Comparison of ENCODE assay signal across 1 cellular context in genomic region chr5:96935556-96936430, GRCh38.
TF ChIP-seq lines count a peak whose summit lies in the region.

Gene LNPEP, plus strand, starts transcription at chr5:96936080. Its CDS starts 76 bp downstream, at chr5:96936156.

TF ChIP-seq in K562, 482 proteins besides CTCF, POLR2A, EP300 and RAD21 (continued from another document and continues in another):
- TF ChIP-seq, protein P1, sequence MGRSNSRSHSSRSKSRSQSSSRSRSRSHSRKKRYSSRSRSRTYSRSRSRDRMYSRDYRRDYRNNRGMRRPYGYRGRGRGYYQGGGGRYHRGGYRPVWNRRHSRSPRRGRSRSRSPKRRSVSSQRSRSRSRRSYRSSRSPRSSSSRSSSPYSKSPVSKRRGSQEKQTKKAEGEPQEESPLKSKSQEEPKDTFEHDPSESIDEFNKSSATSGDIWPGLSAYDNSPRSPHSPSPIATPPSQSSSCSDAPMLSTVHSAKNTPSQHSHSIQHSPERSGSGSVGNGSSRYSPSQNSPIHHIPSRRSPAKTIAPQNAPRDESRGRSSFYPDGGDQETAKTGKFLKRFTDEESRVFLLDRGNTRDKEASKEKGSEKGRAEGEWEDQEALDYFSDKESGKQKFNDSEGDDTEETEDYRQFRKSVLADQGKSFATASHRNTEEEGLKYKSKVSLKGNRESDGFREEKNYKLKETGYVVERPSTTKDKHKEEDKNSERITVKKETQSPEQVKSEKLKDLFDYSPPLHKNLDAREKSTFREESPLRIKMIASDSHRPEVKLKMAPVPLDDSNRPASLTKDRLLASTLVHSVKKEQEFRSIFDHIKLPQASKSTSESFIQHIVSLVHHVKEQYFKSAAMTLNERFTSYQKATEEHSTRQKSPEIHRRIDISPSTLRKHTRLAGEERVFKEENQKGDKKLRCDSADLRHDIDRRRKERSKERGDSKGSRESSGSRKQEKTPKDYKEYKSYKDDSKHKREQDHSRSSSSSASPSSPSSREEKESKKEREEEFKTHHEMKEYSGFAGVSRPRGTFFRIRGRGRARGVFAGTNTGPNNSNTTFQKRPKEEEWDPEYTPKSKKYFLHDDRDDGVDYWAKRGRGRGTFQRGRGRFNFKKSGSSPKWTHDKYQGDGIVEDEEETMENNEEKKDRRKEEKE (IDR thresholded peaks at IDR 0.05; ENCODE audit: borderline replicate concordance in 1 of 2, control insufficient read depth in 1 of 2, low read depth in 2 of 2, low read length in 1 of 2): no peak
- TF ChIP-seq KLF10 (CRISPR knock-in tag; IDR thresholded peaks at IDR 0.05) (no peak), TCF7L2 (IDR thresholded peaks at IDR 0.05; ENCODE audit: low read depth, low read length) (no peak), SAFB2 (IDR thresholded peaks at IDR 0.05; ENCODE audit: borderline replicate concordance, low read depth, low read length, severe bottlenecking) (no peak), DPF2 (IDR thresholded peaks at IDR 0.05) (no peak), KDM4B (IDR thresholded peaks at IDR 0.05; ENCODE audit: borderline replicate concordance in 2 of 2, low read depth in 1 of 2) (no peak), GTF2E2 (tag; IDR thresholded peaks at IDR 0.05) (peak; percentile 43; the same call in 1 of the 2 replicates), PTTG1 (tag; IDR thresholded peaks at IDR 0.05; ENCODE audit: low read depth) (no peak), NR2C2 (CRISPR knock-in tag; IDR thresholded peaks at IDR 0.05) (no peak), NR2C2 (tag; IDR thresholded peaks at IDR 0.05) (no peak; the same call in none of the 2 replicates), PHB (CRISPR knock-in tag; IDR thresholded peaks at IDR 0.05) (no peak), ZNF695 (CRISPR knock-in tag; IDR thresholded peaks at IDR 0.05) (no peak), CBX5 (IDR thresholded peaks at IDR 0.05; ENCODE audit: borderline replicate concordance, low read depth) (peak; percentile 46; the same call in 1 of the 2 replicates), DNMT1 (IDR thresholded peaks at IDR 0.05) (no peak), SMAD4 (CRISPR knock-in tag; conservative IDR thresholded peaks at IDR 0.05) (peak; percentile 52), ZBTB7A (IDR thresholded peaks at IDR 0.05; ENCODE audit: borderline replicate concordance, control insufficient read depth, low read depth, low read length) (peak; percentile 80), ZBTB1 (CRISPR knock-in tag; IDR thresholded peaks at IDR 0.05; ENCODE audit: borderline replicate concordance, low read depth) (no peak), GABPB2 (CRISPR knock-in tag; conservative IDR thresholded peaks at IDR 0.05) (no peak), UBTF (IDR thresholded peaks at IDR 0.05; ENCODE audit: borderline replicate concordance in 1 of 2, low read depth in 2 of 2, low read length in 2 of 2) (peak in 1 of 2 experiments; percentile 70; a peak in 1 of 4 replicates), FOXK2 (conservative IDR thresholded peaks at IDR 0.05 in 1 of 2, IDR thresholded peaks at IDR 0.05 in 1 of 2; ENCODE audit: low read depth in 2 of 2) (peak in 1 of 2 experiments; percentile 38; a peak in 2 of 4 replicates), MAFK (IDR thresholded peaks at IDR 0.05; ENCODE audit: low read length) (no peak), HNRNPK (IDR thresholded peaks at IDR 0.05; ENCODE audit: low read depth, low read length, poor library complexity, severe bottlenecking) (no peak), MXI1 (IDR thresholded peaks at IDR 0.05; ENCODE audit: low read depth, low read length) (no peak), ARID1B (IDR thresholded peaks at IDR 0.05) (0 out of 2 replicates have a peak, but pooled peaks have one; percentile 8), CREB1 (IDR thresholded peaks at IDR 0.05) (peak; percentile 42; the same call in 1 of the 2 replicates), CREB1 (CRISPR knock-in tag; IDR thresholded peaks at IDR 0.05) (0 out of 2 replicates have a peak, but pooled peaks have one; percentile 45), GABPA (tag; conservative IDR thresholded peaks at IDR 0.05; ENCODE audit: low read depth) (no peak), RBM39 (optimal IDR thresholded peaks at IDR 0.05; ENCODE audit: low read depth, low read length) (no peak), ARID3A (IDR thresholded peaks at IDR 0.05; ENCODE audit: borderline replicate concordance, low read depth, low read length) (no peak), MEIS2 (IDR thresholded peaks at IDR 0.05; ENCODE audit: partially characterized antibody) (peak; percentile 63), CHD4 (IDR thresholded peaks at IDR 0.05; ENCODE audit: insufficient read depth, insufficient replicate concordance, low read depth, low read length, poor library complexity, severe bottlenecking) (no peak), JUN (IDR thresholded peaks at IDR 0.05; ENCODE audit: borderline replicate concordance, low read depth, low read length) (no peak), JUN (CRISPR knock-in tag; IDR thresholded peaks at IDR 0.05; ENCODE audit: borderline replicate concordance) (no peak), PRPF4 (IDR thresholded peaks at IDR 0.05; ENCODE audit: insufficient read depth, low read depth, low read length, poor library complexity, severe bottlenecking) (no peak), ZBED1 (IDR thresholded peaks at IDR 0.05) (0 out of 2 replicates have a peak, but pooled peaks have one; percentile 77), ZNF217 (CRISPR knock-in tag; IDR thresholded peaks at IDR 0.05) (no peak)
- TF ChIP-seq, protein P2, sequence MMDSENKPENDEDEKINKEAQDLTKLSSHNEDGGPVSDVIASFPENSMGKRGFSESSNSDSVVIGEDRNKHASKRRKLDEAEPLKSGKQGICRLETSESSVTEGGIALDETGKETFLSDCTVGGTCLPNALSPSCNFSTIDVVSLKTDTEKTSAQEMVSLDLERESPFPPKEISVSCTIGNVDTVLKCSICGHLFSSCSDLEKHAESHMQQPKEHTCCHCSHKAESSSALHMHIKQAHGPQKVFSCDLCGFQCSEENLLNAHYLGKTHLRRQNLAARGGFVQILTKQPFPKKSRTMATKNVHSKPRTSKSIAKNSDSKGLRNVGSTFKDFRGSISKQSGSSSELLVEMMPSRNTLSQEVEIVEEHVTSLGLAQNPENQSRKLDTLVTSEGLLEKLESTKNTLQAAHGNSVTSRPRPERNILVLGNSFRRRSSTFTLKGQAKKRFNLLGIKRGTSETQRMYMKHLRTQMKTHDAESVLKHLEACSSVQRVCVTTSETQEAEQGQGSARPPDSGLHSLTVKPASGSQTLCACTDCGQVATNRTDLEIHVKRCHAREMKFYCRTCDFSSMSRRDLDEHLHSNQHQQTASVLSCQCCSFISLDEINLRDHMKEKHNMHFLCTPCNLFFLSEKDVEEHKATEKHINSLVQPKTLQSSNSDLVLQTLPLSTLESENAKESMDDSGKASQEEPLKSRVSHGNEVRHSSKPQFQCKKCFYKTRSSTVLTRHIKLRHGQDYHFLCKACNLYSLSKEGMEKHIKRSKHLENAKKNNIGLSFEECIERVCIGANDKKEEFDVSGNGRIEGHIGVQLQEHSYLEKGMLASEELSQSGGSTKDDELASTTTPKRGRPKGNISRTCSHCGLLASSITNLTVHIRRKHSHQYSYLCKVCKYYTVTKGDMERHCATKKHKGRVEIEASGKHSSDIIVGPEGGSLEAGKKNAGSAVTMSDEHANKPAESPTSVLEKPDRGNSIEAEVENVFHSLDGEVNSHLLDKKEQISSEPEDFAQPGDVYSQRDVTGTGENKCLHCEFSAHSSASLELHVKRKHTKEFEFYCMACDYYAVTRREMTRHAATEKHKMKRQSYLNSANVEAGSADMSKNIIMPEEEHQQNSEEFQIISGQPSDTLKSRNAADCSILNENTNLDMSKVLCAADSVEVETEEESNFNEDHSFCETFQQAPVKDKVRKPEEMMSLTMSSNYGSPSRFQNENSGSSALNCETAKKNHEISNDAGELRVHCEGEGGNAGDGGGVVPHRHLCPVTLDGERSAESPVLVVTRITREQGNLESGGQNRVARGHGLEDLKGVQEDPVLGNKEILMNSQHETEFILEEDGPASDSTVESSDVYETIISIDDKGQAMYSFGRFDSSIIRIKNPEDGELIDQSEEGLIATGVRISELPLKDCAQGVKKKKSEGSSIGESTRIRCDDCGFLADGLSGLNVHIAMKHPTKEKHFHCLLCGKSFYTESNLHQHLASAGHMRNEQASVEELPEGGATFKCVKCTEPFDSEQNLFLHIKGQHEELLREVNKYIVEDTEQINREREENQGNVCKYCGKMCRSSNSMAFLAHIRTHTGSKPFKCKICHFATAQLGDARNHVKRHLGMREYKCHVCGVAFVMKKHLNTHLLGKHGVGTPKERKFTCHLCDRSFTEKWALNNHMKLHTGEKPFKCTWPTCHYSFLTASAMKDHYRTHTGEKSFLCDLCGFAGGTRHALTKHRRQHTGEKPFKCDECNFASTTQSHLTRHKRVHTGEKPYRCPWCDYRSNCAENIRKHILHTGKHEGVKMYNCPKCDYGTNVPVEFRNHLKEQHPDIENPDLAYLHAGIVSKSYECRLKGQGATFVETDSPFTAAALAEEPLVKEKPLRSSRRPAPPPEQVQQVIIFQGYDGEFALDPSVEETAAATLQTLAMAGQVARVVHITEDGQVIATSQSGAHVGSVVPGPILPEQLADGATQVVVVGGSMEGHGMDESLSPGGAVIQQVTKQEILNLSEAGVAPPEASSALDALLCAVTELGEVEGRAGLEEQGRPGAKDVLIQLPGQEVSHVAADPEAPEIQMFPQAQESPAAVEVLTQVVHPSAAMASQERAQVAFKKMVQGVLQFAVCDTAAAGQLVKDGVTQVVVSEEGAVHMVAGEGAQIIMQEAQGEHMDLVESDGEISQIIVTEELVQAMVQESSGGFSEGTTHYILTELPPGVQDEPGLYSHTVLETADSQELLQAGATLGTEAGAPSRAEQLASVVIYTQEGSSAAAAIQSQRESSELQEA (IDR thresholded peaks at IDR 0.05; ENCODE audit: low read depth): no peak
- TF ChIP-seq, protein P3, sequence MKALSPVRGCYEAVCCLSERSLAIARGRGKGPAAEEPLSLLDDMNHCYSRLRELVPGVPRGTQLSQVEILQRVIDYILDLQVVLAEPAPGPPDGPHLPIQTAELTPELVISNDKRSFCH (CRISPR knock-in tag; IDR thresholded peaks at IDR 0.05): no peak
- TF ChIP-seq, protein P3 (tag; IDR thresholded peaks at IDR 0.05): no peak
- TF ChIP-seq, protein P4, sequence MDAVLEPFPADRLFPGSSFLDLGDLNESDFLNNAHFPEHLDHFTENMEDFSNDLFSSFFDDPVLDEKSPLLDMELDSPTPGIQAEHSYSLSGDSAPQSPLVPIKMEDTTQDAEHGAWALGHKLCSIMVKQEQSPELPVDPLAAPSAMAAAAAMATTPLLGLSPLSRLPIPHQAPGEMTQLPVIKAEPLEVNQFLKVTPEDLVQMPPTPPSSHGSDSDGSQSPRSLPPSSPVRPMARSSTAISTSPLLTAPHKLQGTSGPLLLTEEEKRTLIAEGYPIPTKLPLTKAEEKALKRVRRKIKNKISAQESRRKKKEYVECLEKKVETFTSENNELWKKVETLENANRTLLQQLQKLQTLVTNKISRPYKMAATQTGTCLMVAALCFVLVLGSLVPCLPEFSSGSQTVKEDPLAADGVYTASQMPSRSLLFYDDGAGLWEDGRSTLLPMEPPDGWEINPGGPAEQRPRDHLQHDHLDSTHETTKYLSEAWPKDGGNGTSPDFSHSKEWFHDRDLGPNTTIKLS (IDR thresholded peaks at IDR 0.05; ENCODE audit: borderline replicate concordance, low read depth): no peak
- TF ChIP-seq, protein P5, sequence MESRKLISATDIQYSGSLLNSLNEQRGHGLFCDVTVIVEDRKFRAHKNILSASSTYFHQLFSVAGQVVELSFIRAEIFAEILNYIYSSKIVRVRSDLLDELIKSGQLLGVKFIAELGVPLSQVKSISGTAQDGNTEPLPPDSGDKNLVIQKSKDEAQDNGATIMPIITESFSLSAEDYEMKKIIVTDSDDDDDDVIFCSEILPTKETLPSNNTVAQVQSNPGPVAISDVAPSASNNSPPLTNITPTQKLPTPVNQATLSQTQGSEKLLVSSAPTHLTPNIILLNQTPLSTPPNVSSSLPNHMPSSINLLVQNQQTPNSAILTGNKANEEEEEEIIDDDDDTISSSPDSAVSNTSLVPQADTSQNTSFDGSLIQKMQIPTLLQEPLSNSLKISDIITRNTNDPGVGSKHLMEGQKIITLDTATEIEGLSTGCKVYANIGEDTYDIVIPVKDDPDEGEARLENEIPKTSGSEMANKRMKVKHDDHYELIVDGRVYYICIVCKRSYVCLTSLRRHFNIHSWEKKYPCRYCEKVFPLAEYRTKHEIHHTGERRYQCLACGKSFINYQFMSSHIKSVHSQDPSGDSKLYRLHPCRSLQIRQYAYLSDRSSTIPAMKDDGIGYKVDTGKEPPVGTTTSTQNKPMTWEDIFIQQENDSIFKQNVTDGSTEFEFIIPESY (CRISPR knock-in tag; IDR thresholded peaks at IDR 0.05): no peak
- TF ChIP-seq, protein P6, sequence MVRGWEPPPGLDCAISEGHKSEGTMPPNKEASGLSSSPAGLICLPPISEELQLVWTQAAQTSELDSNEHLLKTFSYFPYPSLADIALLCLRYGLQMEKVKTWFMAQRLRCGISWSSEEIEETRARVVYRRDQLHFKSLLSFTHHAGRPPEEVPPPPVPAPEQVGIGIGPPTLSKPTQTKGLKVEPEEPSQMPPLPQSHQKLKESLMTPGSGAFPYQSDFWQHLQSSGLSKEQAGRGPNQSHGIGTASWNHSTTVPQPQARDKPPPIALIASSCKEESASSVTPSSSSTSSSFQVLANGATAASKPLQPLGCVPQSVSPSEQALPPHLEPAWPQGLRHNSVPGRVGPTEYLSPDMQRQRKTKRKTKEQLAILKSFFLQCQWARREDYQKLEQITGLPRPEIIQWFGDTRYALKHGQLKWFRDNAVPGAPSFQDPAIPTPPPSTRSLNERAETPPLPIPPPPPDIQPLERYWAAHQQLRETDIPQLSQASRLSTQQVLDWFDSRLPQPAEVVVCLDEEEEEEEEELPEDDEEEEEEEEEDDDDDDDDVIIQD (CRISPR knock-in tag; IDR thresholded peaks at IDR 0.05): no peak
